In genomic region chr14:104677506-104678332, GRCh38 we compare ENCODE assay signal across 8 cellular contexts. TPM values are rescaled to one million over a fixed set of nuclear protein-coding genes. Genes with fewer than 3 reads are reported as not detected.
DNase-seq lines count a peak whose midpoint lies in the region; ATAC-seq and TF ChIP-seq lines count a peak whose summit lies in the region.

No MANE protein-coding gene starts in this region.

- H3K27me3 ChIP-seq in Panc1 (ENCODE audit: control insufficient read depth, insufficient read depth, low read length): no peaks in the 10 kb centered on the region
- peaks cover 64% of the 10 kb centered on the region for H3K27me3 ChIP-seq in neutrophil
- no peaks in the 10 kb centered on the region for H3K27me3 ChIP-seq in subcutaneous abdominal adipose tissue (ENCODE audit: control insufficient read depth in 5 of 5, insufficient read depth in 4 of 5, low read length in 5 of 5)

- H3K9ac ChIP-seq in subcutaneous abdominal adipose tissue (ENCODE audit: low read length in 5 of 5): peak overlapping the region; percentile 38 to 84 (median 66)

- no peaks in the 10 kb centered on the region for H3K36me3 Mint-ChIP-seq in activated T-helper 2 cell treated with anti-CD3 and anti-CD28 coated beads, Interferon-gamma antibody, Interleukin-2, Interleukin-4, amounts not matched to agents 10 μg/mL and 5 μg/mL and 100 μg/mL, durations not matched to agents 14 hours and 24 hours and 36 hours (ENCODE audit: low read depth)

- H3K27ac ChIP-seq in Panc1 (ENCODE audit: low read length) (peak overlapping the region; percentile 97), neutrophil (peak overlapping the region; percentile 39), subcutaneous abdominal adipose tissue (ENCODE audit: low read depth, low read length) (peak overlapping the region; percentile 80)

- peak; percentile 69 for DNase-seq in NCI-H748 (lab: John Stamatoyannopoulos, UW; ENCODE audit: unreplicated experiment)
- DNase-seq in NCI-H748 treated with DMSO at 0.1 percent for 48 hours (lab: John Stamatoyannopoulos, UW): no peak
- DNase-seq in Panc1 (ENCODE audit: low read depth, low spot score): no peak
- DNase-seq in activated T-helper 2 cell treated with anti-CD3 and anti-CD28 coated beads, Interferon-gamma antibody, Interleukin-2, Interleukin-4, amounts not matched to agents 10 μg/mL and 5 μg/mL and 100 μg/mL, durations not matched to agents 14 hours and 24 hours and 36 hours (ENCODE audit: low spot score): peak; percentile 63
- peak; percentile 80 to 91 for DNase-seq in foreskin fibroblast

- peak overlapping the region; percentile 31 to 38 for H3K4me3 ChIP-seq in Panc1 (ENCODE audit: low read depth in 2 of 2, low read length in 2 of 2)
- peak overlapping the region; percentile 40 to 57 for H3K4me3 ChIP-seq in foreskin fibroblast (ENCODE audit: low read depth in 1 of 2, low read length in 2 of 2)
- H3K4me3 ChIP-seq in neutrophil (ENCODE audit: low read depth in 1 of 2, low read length in 1 of 2): peak overlapping the region; percentile 62 to 82
- peak overlapping the region; percentile 2 to 73 (median 63) for H3K4me3 ChIP-seq in subcutaneous abdominal adipose tissue (ENCODE audit: low read depth in 1 of 5, low read length in 5 of 5)

- CTCF ChIA-PET in Panc1 (lab: Charles Lee): interaction anchor here (0.7 kb wide), 2 partner anchors 12 to 26 kb away, joined by 3 read pairs; no protein-coding TSS in a partner anchor

- no peaks in the 10 kb centered on the region for H3K9me3 Mint-ChIP-seq in activated T-helper 2 cell treated with anti-CD3 and anti-CD28 coated beads, Interferon-gamma antibody, Interleukin-2, Interleukin-4, amounts not matched to agents 10 μg/mL and 5 μg/mL and 100 μg/mL, durations not matched to agents 14 hours and 24 hours and 36 hours

- TF ChIP-seq CTCF in Panc1 (IDR thresholded peaks at IDR 0.05): no peak
- no peak for TF ChIP-seq CTCF in foreskin fibroblast (IDR thresholded peaks at IDR 0.05; ENCODE audit: low read depth, low read length)
- TF ChIP-seq CTCF in neutrophil (IDR thresholded peaks at IDR 0.05): no peak

- no peaks in the 10 kb centered on the region for H3K9me3 ChIP-seq in Panc1 (ENCODE audit: control insufficient read depth, insufficient read depth, low read depth, low read length)
- no peaks in the 10 kb centered on the region for H3K9me3 ChIP-seq in neutrophil
- H3K9me3 ChIP-seq in subcutaneous abdominal adipose tissue (ENCODE audit: control insufficient read depth in 5 of 5, low read length in 5 of 5): no peaks in the 10 kb centered on the region

- peak overlapping the region; percentile 72 for H3K27ac Mint-ChIP-seq in activated T-helper 2 cell treated with anti-CD3 and anti-CD28 coated beads, Interferon-gamma antibody, Interleukin-2, Interleukin-4, amounts not matched to agents 10 μg/mL and 5 μg/mL and 100 μg/mL, durations not matched to agents 14 hours and 24 hours and 36 hours

- in situ Hi-C loops in Panc1 (cut with HindIII; ENCODE audit: low pct_unique_long_range_greater_than_20kb, low sequenced_read_pairs): no loop called here

- ATAC-seq in HG03439 (IDR thresholded peaks at IDR 0.05; ENCODE audit: unreplicated experiment): peak; percentile 38
- ATAC-seq in Panc1: peak; percentile 43

- BruUV-seq in Panc1 (replicated peaks; lab: Mats Ljungman, UMichigan): no TSS peak

- intact Hi-C loops in Panc1 (cut with micrococcal nuclease; ENCODE audit: unreplicated experiment): no loop called here
- intact Hi-C loops in activated T-helper 2 cell treated with anti-CD3 and anti-CD28 coated beads, Interferon-gamma antibody, Interleukin-2, Interleukin-4, amounts not matched to agents 10 μg/mL and 5 μg/mL and 100 μg/mL, durations not matched to agents 14 hours and 24 hours and 36 hours (cut with micrococcal nuclease): no loop called here

- POLR2A ChIA-PET in Panc1 (lab: Charles Lee): interaction anchor here (0.5 to 0.6 kb wide), 2 partner anchors 101 to 348 kb away, joined by 3 to 5 read pairs; no protein-coding TSS in a partner anchor

- H3K4me1 ChIP-seq in Panc1 (ENCODE audit: control insufficient read depth, insufficient read depth, low read length) (peaks cover 60% of the 10 kb centered on the region), neutrophil (ENCODE audit: control insufficient read depth in 1 of 2, insufficient read depth in 1 of 2, low read depth in 1 of 2, low read length in 1 of 2) (peaks cover 14 to 16% of the 10 kb centered on the region in 2 experiments), subcutaneous abdominal adipose tissue (ENCODE audit: control insufficient read depth in 5 of 5, insufficient read depth in 5 of 5, low read length in 5 of 5) (peaks cover 11 to 60% (median 57%) of the 10 kb centered on the region in 5 donors)

- peaks cover 10% of the 10 kb centered on the region for H3K4me1 Mint-ChIP-seq in activated T-helper 2 cell treated with anti-CD3 and anti-CD28 coated beads, Interferon-gamma antibody, Interleukin-2, Interleukin-4, amounts not matched to agents 10 μg/mL and 5 μg/mL and 100 μg/mL, durations not matched to agents 14 hours and 24 hours and 36 hours (ENCODE audit: low read depth)

- peak overlapping the region; percentile 72 for H3K4me3 Mint-ChIP-seq in activated T-helper 2 cell treated with anti-CD3 and anti-CD28 coated beads, Interferon-gamma antibody, Interleukin-2, Interleukin-4, amounts not matched to agents 10 μg/mL and 5 μg/mL and 100 μg/mL, durations not matched to agents 14 hours and 24 hours and 36 hours (ENCODE audit: low read depth)

- H3K36me3 ChIP-seq in Panc1 (ENCODE audit: control insufficient read depth, insufficient read depth, low read length) (no peaks in the 10 kb centered on the region; the same call in 1 of the 2 replicates), neutrophil (no peaks in the 10 kb centered on the region), subcutaneous abdominal adipose tissue (ENCODE audit: control insufficient read depth in 5 of 5, insufficient read depth in 5 of 5, low read length in 5 of 5) (no peaks in the 10 kb centered on the region)

- H3K27me3 Mint-ChIP-seq in activated T-helper 2 cell treated with anti-CD3 and anti-CD28 coated beads, Interferon-gamma antibody, Interleukin-2, Interleukin-4, amounts not matched to agents 10 μg/mL and 5 μg/mL and 100 μg/mL, durations not matched to agents 14 hours and 24 hours and 36 hours (ENCODE audit: low read depth): peaks cover 5% of the 10 kb centered on the region

RNA-seq across cellular contexts. Expression of gene INF2, which starts 11.7 kb away (rescaled TPM):
- 195 TPM for total RNA-seq in Panc1 (2021; ENCODE audit: unreplicated experiment)
- polyA plus RNA-seq in Panc1 (2012; ENCODE audit: insufficient read length): 179 TPM
- 93.7 and 93.8 TPM in 2 replicates for total RNA-seq in activated T-helper 2 cell treated with anti-CD3 and anti-CD28 coated beads, Interferon-gamma antibody, Interleukin-2, Interleukin-4, amounts not matched to agents 10 μg/mL and 5 μg/mL and 100 μg/mL, durations not matched to agents 14 hours and 24 hours and 36 hours

RNA-seq across cellular contexts. Expression of gene ADSS1, which starts 46.3 kb away (rescaled TPM):
- total RNA-seq in Panc1 (2021; ENCODE audit: unreplicated experiment): 9.4 TPM
- 15.6 TPM for polyA plus RNA-seq in Panc1 (2012; ENCODE audit: insufficient read length)
- 1.1 and 2.4 TPM in 2 replicates for total RNA-seq in activated T-helper 2 cell treated with anti-CD3 and anti-CD28 coated beads, Interferon-gamma antibody, Interleukin-2, Interleukin-4, amounts not matched to agents 10 μg/mL and 5 μg/mL and 100 μg/mL, durations not matched to agents 14 hours and 24 hours and 36 hours

Comparison
In these comparisons a context has a peak if more than half of its experiments do, and no peak if none do; other contexts are left out.
1. DNase-seq: peak in NCI-H748 (single experiment), activated T-helper 2 cell treated with anti-CD3 and anti-CD28 coated beads, Interferon-gamma antibody, Interleukin-2, Interleukin-4, amounts not matched to agents 10 μg/mL and 5 μg/mL and 100 μg/mL, durations not matched to agents 14 hours and 24 hours and 36 hours (single experiment) and foreskin fibroblast (2 of 2); none in NCI-H748 treated with DMSO at 0.1 percent for 48 hours (single experiment) and Panc1 (single experiment).
2. H3K27ac ChIP-seq: peak in every context shown above with its lines; median percentile 97 in Panc1; 80 in subcutaneous abdominal adipose tissue; 39 in neutrophil.
3. Peak in every context shown above with its lines, with median percentiles within 50 percentile points of each other: H3K4me3 ChIP-seq.